1 cellular context compared by ENCODE assay signal in genomic region chr6:28758046-28758817, GRCh38.
A peak's percentile ranks its signal among the peaks of the same experiment; 100 is the strongest.
TF ChIP-seq lines count a peak whose summit lies in the region.

No MANE protein-coding gene starts in this region.

TF ChIP-seq in K562, 482 proteins besides CTCF, POLR2A, EP300 and RAD21 (continued from another document and continues in another):
- TF ChIP-seq CHD7 (IDR thresholded peaks at IDR 0.05; ENCODE audit: low read depth, low read length) (no peak), PHTF2 (CRISPR knock-in tag; IDR thresholded peaks at IDR 0.05) (no peak), OTX1 (CRISPR knock-in tag; IDR thresholded peaks at IDR 0.05) (peak; percentile 10; the same call in 1 of the 2 replicates), MNT (conservative IDR thresholded peaks at IDR 0.05) (peak; percentile 83 to 89), RBFOX2 (IDR thresholded peaks at IDR 0.05; ENCODE audit: low read depth, low read length) (peak; percentile 69), HDAC2 (IDR thresholded peaks at IDR 0.05) (peak; percentile 80), PHB2 (IDR thresholded peaks at IDR 0.05; ENCODE audit: low read depth) (no peak), PBX2 (CRISPR knock-in tag; IDR thresholded peaks at IDR 0.05; ENCODE audit: low read depth) (no peak), PBX2 (tag; conservative IDR thresholded peaks at IDR 0.05; ENCODE audit: low read depth) (no peak), MEF2D (tag; conservative IDR thresholded peaks at IDR 0.05; ENCODE audit: low read depth) (no peak), ZBTB12 (CRISPR knock-in tag; IDR thresholded peaks at IDR 0.05) (0 out of 2 replicates have a peak, but pooled peaks have one; percentile 7), ZNF695 (CRISPR knock-in tag; IDR thresholded peaks at IDR 0.05) (no peak), TBL1XR1 (IDR thresholded peaks at IDR 0.05; ENCODE audit: low read length in 2 of 2) (peak; percentile 41 to 87; a peak in 1 of 4 replicates), THAP7 (CRISPR knock-in tag; IDR thresholded peaks at IDR 0.05) (peak; percentile 20), IRF9 (tag; IDR thresholded peaks at IDR 0.05) (peak; percentile 34; the same call in 1 of the 2 replicates), POLR3G (IDR thresholded peaks at IDR 0.05; ENCODE audit: extremely low read depth, insufficient read length, insufficient replicate concordance) (peak; percentile 47), SNRNP70 (optimal IDR thresholded peaks at IDR 0.05; ENCODE audit: low read depth, low read length) (no peak), CBFB (CRISPR knock-in tag; IDR thresholded peaks at IDR 0.05) (no peak), ZEB2 (IDR thresholded peaks at IDR 0.05) (no peak; the same call in 1 of the 2 replicates), ZBTB1 (CRISPR knock-in tag; IDR thresholded peaks at IDR 0.05; ENCODE audit: borderline replicate concordance, low read depth) (0 out of 2 replicates have a peak, but pooled peaks have one; percentile 36), PTBP1 (IDR thresholded peaks at IDR 0.05; ENCODE audit: low read depth, low read length) (no peak), ZNF280B (CRISPR knock-in tag; IDR thresholded peaks at IDR 0.05) (no peak), ZC3H8 (IDR thresholded peaks at IDR 0.05) (no peak), DACH1 (IDR thresholded peaks at IDR 0.05; ENCODE audit: partially characterized antibody) (no peak), SMC3 (conservative IDR thresholded peaks at IDR 0.05; ENCODE audit: insufficient read depth, low read depth, low read length) (no peak), SREBF1 (IDR thresholded peaks at IDR 0.05; ENCODE audit: borderline replicate concordance, low read depth, low read length) (no peak), ZNF165 (CRISPR knock-in tag; IDR thresholded peaks at IDR 0.05; ENCODE audit: borderline replicate concordance) (no peak), AFF1 (IDR thresholded peaks at IDR 0.05; ENCODE audit: low read depth in 1 of 2, partially characterized antibody in 2 of 2) (peak in 1 of 2 experiments; percentile 82)
